Comparison of ENCODE assay signal across 9 cellular contexts in genomic region chr12:64390275-64390851, GRCh38. TPM values are rescaled to one million over a fixed set of nuclear protein-coding genes. Genes with fewer than 3 reads are reported as not detected.
DNase-seq lines count a peak whose midpoint lies in the region; ATAC-seq, FAIRE-seq and TF ChIP-seq lines count a peak whose summit lies in the region.
"Had no signal": no experiment of that assay in that cellular context is flagged by ENCODE, and none has a peak within 500 bp of the region (broad histone marks: within the 10 kb centered on the region; RNA-seq: fewer than 3 reads in every experiment).

C12orf56 (minus strand) TSS chr12:64390758; CDS start chr12:64390565, 193 bp downstream.

- dilution Hi-C loops in endothelial cell of umbilical vein (cut with MboI; ENCODE audit: extremely low pct_ligation_motif_present, low sequenced_read_pairs), result no loop called here

- H3K27me3 ChIP-seq in SJSA1 (replicated peaks), result no peaks in the 10 kb centered on the region; the same call in 1 of the 2 replicates
- peaks cover 3 to 5% of the 10 kb centered on the region in 2 experiments for H3K27me3 ChIP-seq in endothelial cell of umbilical vein (ENCODE audit: control insufficient read depth in 2 of 2, insufficient read depth in 2 of 2, low read length in 2 of 2)
- H3K27me3 ChIP-seq in osteoblast (ENCODE audit: insufficient read depth, low read length), result no peaks in the 10 kb centered on the region

- no peaks in the 10 kb centered on the region for H3K79me2 ChIP-seq in endothelial cell of umbilical vein (ENCODE audit: control insufficient read depth, insufficient read depth, low read length)
- no peaks in the 10 kb centered on the region for H3K79me2 ChIP-seq in osteoblast (ENCODE audit: insufficient read depth, low read length)

- H4K20me1 ChIP-seq in endothelial cell of umbilical vein (replicated peaks; ENCODE audit: control insufficient read depth, extremely low read depth, insufficient read depth, low read length) (no peaks in the 10 kb centered on the region), osteoblast (ENCODE audit: insufficient read depth, low read length) (no peaks in the 10 kb centered on the region)

- peaks cover 6% of the 10 kb centered on the region; the same call in 1 of the 2 replicates for H3K4me1 ChIP-seq in SJSA1 (replicated peaks)
- H3K4me1 ChIP-seq in endothelial cell of umbilical vein (ENCODE audit: control insufficient read depth, extremely low read depth, insufficient read depth, low read length), result peaks cover 6% of the 10 kb centered on the region
- H3K4me1 ChIP-seq in osteoblast (ENCODE audit: insufficient read depth, low read length), result peaks cover 7% of the 10 kb centered on the region

- BruUV-seq in endothelial cell of umbilical vein (replicated peaks; lab: Mats Ljungman, UMichigan), result no TSS peak

- ATAC-seq in GM21723 (IDR thresholded peaks at IDR 0.05; ENCODE audit: unreplicated experiment) (no peak), GM21825 (IDR thresholded peaks at IDR 0.05; ENCODE audit: unreplicated experiment) (no peak), GM21390 (IDR thresholded peaks at IDR 0.05; ENCODE audit: unreplicated experiment) (no peak)

- no peaks in the 10 kb centered on the region for H3K36me3 ChIP-seq in SJSA1
- H3K36me3 ChIP-seq in endothelial cell of umbilical vein (ENCODE audit: control insufficient read depth in 2 of 2, extremely low read depth in 1 of 2, insufficient read depth in 2 of 2, low read length in 2 of 2), result no peaks in the 10 kb centered on the region
- H3K36me3 ChIP-seq in osteoblast (ENCODE audit: insufficient read depth, low read length), result no peaks in the 10 kb centered on the region

- TF ChIP-seq CTCF in endothelial cell of umbilical vein (IDR thresholded peaks at IDR 0.05; ENCODE audit: extremely low read depth in 1 of 2, insufficient read depth in 1 of 2, low read depth in 1 of 2, low read length in 2 of 2), result peak in 1 of 2 donors; percentile 7
- no peak for TF ChIP-seq CTCF in osteoblast (IDR thresholded peaks at IDR 0.05; ENCODE audit: extremely low read depth, low read depth, low read length)

- no peak for TF ChIP-seq POLR2A in endothelial cell of umbilical vein (IDR thresholded peaks at IDR 0.05; ENCODE audit: low read depth, low read length)

- H2AFZ ChIP-seq in endothelial cell of umbilical vein (ENCODE audit: low read depth, low read length) (peak within 1 kb of the TSS; percentile 69), osteoblast (ENCODE audit: low read length) (peak within 1 kb of the TSS; percentile 91)

- POLR2A ChIA-PET in endothelial cell of umbilical vein (lab: Charles Lee), result no interaction called here

- H3K9me1 ChIP-seq in endothelial cell of umbilical vein (replicated peaks; ENCODE audit: control insufficient read depth, extremely low read depth, insufficient read depth, low read length), result no peaks in the 10 kb centered on the region

- no peak within 1 kb of the TSS for H3K9ac ChIP-seq in endothelial cell of umbilical vein (replicated peaks; ENCODE audit: extremely low read depth, insufficient read depth, low read length)

- CTCF ChIA-PET in endothelial cell of umbilical vein (lab: Charles Lee), result interaction anchor here (0.7 to 1.9 kb wide), 4 partner anchors 117 to 564 kb away, joined by 3 to 6 read pairs (median 4); no protein-coding TSS in a partner anchor

- no peak for FAIRE-seq in endothelial cell of umbilical vein (lab: Jason Lieb, UNC)
- FAIRE-seq: endometrium had no signal

- intact Hi-C loops in endothelial cell of umbilical vein (cut with micrococcal nuclease), result loop anchor here (5.0 kb wide), 2 partner anchors 133 to 548 kb away; partner anchors contain the start of gene SRGAP1

- peak; percentile 54 for DNase-seq in EL
- no peak for DNase-seq in SJSA1 (ENCODE audit: low read depth in 1 of 2, low spot score in 2 of 2)
- peak; percentile 21 for DNase-seq in endothelial cell of umbilical vein (ENCODE audit: low read depth, low spot score)
- DNase-seq in osteoblast (ENCODE audit: insufficient read length, low spot score, missing footprints), result peak; percentile 87
- no peak for DNase-seq in T1000 (lab: John Stamatoyannopoulos, UW)

- H3K4me2 ChIP-seq in endothelial cell of umbilical vein (ENCODE audit: insufficient read depth, low read length) (peak within 1 kb of the TSS; percentile 26), osteoblast (ENCODE audit: insufficient read depth, low read length) (peak within 1 kb of the TSS; percentile 84)

- H3K9me3 ChIP-seq in SJSA1 (replicated peaks) (no peaks in the 10 kb centered on the region), endothelial cell of umbilical vein (replicated peaks; ENCODE audit: control insufficient read depth, insufficient read depth, low read length) (no peaks in the 10 kb centered on the region), osteoblast (ENCODE audit: low read depth, low read length) (no peaks in the 10 kb centered on the region)

- peak within 1 kb of the TSS; percentile 24 for H3K4me3 ChIP-seq in SJSA1
- peak within 1 kb of the TSS in 1 of 3 experiments; percentile 40 for H3K4me3 ChIP-seq in endothelial cell of umbilical vein (replicated peaks in 1 of 3; ENCODE audit: insufficient read depth in 1 of 3, low read depth in 1 of 3, low read length in 3 of 3)
- peak within 1 kb of the TSS; percentile 75 for H3K4me3 ChIP-seq in osteoblast (ENCODE audit: insufficient read depth, low read length)

- H3K27ac ChIP-seq in SJSA1 (no peak within 1 kb of the TSS), endothelial cell of umbilical vein (ENCODE audit: insufficient read depth, low read depth, low read length) (no peak within 1 kb of the TSS), osteoblast (ENCODE audit: low read depth, low read length) (no peak within 1 kb of the TSS)

TF ChIP-seq in endothelial cell of umbilical vein, 7 proteins besides CTCF, POLR2A, EP300 and RAD21:
- TF ChIP-seq GATA2 (IDR thresholded peaks at IDR 0.05; ENCODE audit: insufficient read depth, insufficient read length, low read depth, low read length), result no peak
- TF ChIP-seq MYC (IDR thresholded peaks at IDR 0.05; ENCODE audit: low read depth, low read length), result no peak
- TF ChIP-seq EZH2 (IDR thresholded peaks at IDR 0.05; ENCODE audit: borderline replicate concordance, low read depth, low read length, severe bottlenecking), result peak; percentile 39

RNA-seq across cellular contexts. Expression of gene C12orf56, which starts in this region (rescaled TPM):
- not detected in 2 replicates for total RNA-seq in SJSA1 (2014; rRNA removed; shearing (Covaris generic))
- total RNA-seq in endothelial cell of umbilical vein, result not detected in 2 replicates
- polyA plus RNA-seq in endothelial cell of umbilical vein, result 0.06 and 0.19 TPM in 2 replicates
- polyA plus RNA-seq in endothelial cell of umbilical vein (2011; cell fraction: cytosol; rRNA removed), result 0.07 TPM in 1 of 2 replicates, not detected in the other
- 0.32 and 0.46 TPM in 2 replicates for polyA plus RNA-seq in endothelial cell of umbilical vein (2011; cell fraction: nucleus; rRNA removed)
- not detected in 2 replicates for polyA plus RNA-seq in endothelial cell of umbilical vein (2012)
- 0.21 TPM in 1 of 2 replicates, not detected in the other for polyA minus RNA-seq in endothelial cell of umbilical vein
- polyA minus RNA-seq in endothelial cell of umbilical vein (2011; cell fraction: cytosol; rRNA and poly(A)+ RNA removed), result not detected
- polyA minus RNA-seq in endothelial cell of umbilical vein (2011; cell fraction: nucleus; rRNA and poly(A)+ RNA removed), result 0.63 TPM in 1 of 2 replicates, not detected in the other
- total RNA-seq in osteoblast, result under 0.01 and 0.36 TPM in 2 replicates

Comparison
In these comparisons a context has a peak if more than half of its experiments do, and no peak if none do; other contexts are left out.
1. Peak in DNase-seq and H3K4me2 ChIP-seq in endothelial cell of umbilical vein; RNA of the gene not detected or under 1 TPM.
2. Peak in DNase-seq, H3K4me3 ChIP-seq and H3K4me2 ChIP-seq in osteoblast; RNA of the gene not detected or under 1 TPM.